In the genomic region with DNA sequence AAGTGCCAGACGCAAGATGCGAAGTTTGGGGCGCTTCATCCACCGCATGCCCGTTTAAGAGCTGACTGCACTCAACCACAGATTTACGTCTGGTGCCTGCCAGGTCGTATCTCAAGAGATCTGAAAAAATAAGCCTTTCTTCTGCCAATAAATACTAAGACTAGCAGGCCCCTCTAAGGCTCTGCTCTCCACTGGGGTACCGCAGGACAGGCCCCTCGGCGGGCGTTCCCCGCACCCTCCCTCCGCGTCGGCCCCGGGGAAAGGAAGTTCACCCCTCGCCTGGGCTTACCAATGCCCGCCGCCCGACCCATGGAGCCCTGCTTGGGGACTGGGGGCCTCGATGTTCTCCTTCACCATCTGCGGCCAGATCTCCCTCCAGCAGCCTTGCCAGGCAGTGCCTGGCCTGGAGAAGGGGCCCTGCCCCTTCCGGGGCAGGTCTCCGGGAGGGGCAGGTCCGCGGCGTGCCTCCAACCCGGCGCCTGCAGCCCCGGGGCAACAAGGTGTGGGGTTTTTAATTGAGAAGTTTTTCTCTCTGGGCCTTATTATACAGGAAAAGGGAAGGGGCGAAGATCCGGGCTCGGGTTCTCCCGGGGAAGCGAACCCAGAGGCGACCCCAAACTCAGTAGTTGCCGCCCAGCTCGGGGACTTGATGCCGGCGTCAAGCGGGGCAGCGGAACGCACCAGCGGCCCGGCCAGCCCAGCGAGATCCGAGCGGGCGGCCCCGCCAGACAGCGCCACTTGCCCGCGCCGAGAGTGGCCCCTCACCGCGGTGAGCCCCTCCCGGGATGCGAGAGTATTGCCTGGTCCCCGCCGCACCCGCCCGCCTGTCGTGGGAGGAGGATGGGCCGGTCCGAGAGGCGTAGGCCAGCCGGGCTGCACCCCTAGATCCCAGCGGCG, we compare ENCODE assay signal across 8 cellular contexts. TPM values are rescaled to one million over a fixed set of nuclear protein-coding genes. Genes with fewer than 3 reads are reported as not detected.
A peak's percentile ranks its signal among the peaks of the same experiment; 100 is the strongest.
DNase-seq lines count a peak whose midpoint lies in the region; ATAC-seq, FAIRE-seq and TF ChIP-seq lines count a peak whose summit lies in the region.

No MANE protein-coding gene starts in this region.

- no peaks in the 10 kb centered on the region for H3K27me3 ChIP-seq in CD4-positive, CD25-positive, alpha-beta regulatory T cell (ENCODE audit: control insufficient read depth, insufficient read depth, low read length)
- H3K27me3 ChIP-seq in K562 (ENCODE audit: control insufficient read depth in 2 of 2, insufficient read depth in 2 of 2, low read length in 2 of 2) (no peaks in the 10 kb centered on the region), iPS-18a (ENCODE audit: control insufficient read depth, insufficient read depth, low read length) (peaks cover 18% of the 10 kb centered on the region), smooth muscle cell (ENCODE audit: low read depth) (no peaks in the 10 kb centered on the region)

- H3K27ac Mint-ChIP-seq in CD4-positive, CD25-positive, alpha-beta regulatory T cell, result peak overlapping the region; percentile 63 to 73 (median 71)

- no TSS peak for BruUV-seq in K562 (replicated peaks; lab: Mats Ljungman, UMichigan)

- no peaks in the 10 kb centered on the region for H3K9me1 ChIP-seq in K562 (ENCODE audit: control insufficient read depth, insufficient read depth, low read length)

- POLR2A ChIA-PET in K562 (lab: Yijun Ruan, JAX), result interaction anchor here (0.7 to 1.0 kb wide), 2 partner anchors 10 to 69 kb away, joined by 3 read pairs; no protein-coding TSS in a partner anchor

- CTCF ChIA-PET in K562 (lab: Yijun Ruan, JAX; ENCODE audit: low intra/inter-chr PET ratio), result interaction anchor here (0.6 kb wide), 1 partner anchor 389 kb away, joined by 7 read pairs; no protein-coding TSS in a partner anchor

- H3K4me2 ChIP-seq in K562 (ENCODE audit: insufficient read depth, low read length) (peak overlapping the region; percentile 87), smooth muscle cell (peak overlapping the region; percentile 92)

- intact Hi-C loops in K562 (cut with micrococcal nuclease), result loop anchor here (10.0 kb wide), 3 partner anchors 58 to 368 kb away; a partner anchor contains a TSS

- peak overlapping the region; percentile 87 to 95 (median 90) for H3K4me3 Mint-ChIP-seq in CD4-positive, CD25-positive, alpha-beta regulatory T cell

- TF ChIP-seq RAD21 in K562 (CRISPR knock-in tag; conservative IDR thresholded peaks at IDR 0.05 in 1 of 2, IDR thresholded peaks at IDR 0.05 in 1 of 2), result no peak

- peak; percentile 24 to 66 (median 37) for DNase-seq in CD4-positive, CD25-positive, alpha-beta regulatory T cell
- no peak for DNase-seq in SK-N-MC (ENCODE audit: low read depth, low spot score)
- peak; percentile 56 to 75 (median 68) for DNase-seq in K562 (ENCODE audit: extremely low read depth in 1 of 4, low spot score in 3 of 4)
- no peak for DNase-seq in smooth muscle cell (lab: John Stamatoyannopoulos, UW; ENCODE audit: unreplicated experiment)
- no peak for DNase-seq in mucosa of gallbladder (ENCODE audit: low spot score)

- H3K9me3 Mint-ChIP-seq in CD4-positive, CD25-positive, alpha-beta regulatory T cell, result no peaks in the 10 kb centered on the region

- H3K79me2 ChIP-seq in K562 (ENCODE audit: control insufficient read depth, insufficient read depth, low read length) (peaks cover 42% of the 10 kb centered on the region), smooth muscle cell (ENCODE audit: low read depth) (no peaks in the 10 kb centered on the region)

- H3K4me1 Mint-ChIP-seq in CD4-positive, CD25-positive, alpha-beta regulatory T cell, result peaks cover 13 to 49% (median 40%) of the 10 kb centered on the region in 4 donors

- H3K9me3 ChIP-seq in CD4-positive, CD25-positive, alpha-beta regulatory T cell (ENCODE audit: control insufficient read depth in 2 of 2, low read length in 2 of 2), result no peaks in the 10 kb centered on the region
- H3K9me3 ChIP-seq in SK-N-MC (ENCODE audit: low read depth, low read length), result no peaks in the 10 kb centered on the region
- H3K9me3 ChIP-seq in K562 (replicated peaks; ENCODE audit: control insufficient read depth, insufficient read depth, low read depth, low read length), result no peaks in the 10 kb centered on the region
- no peaks in the 10 kb centered on the region for H3K9me3 ChIP-seq in iPS-18a (ENCODE audit: control insufficient read depth, low read depth, low read length)
- no peaks in the 10 kb centered on the region for H3K9me3 ChIP-seq in smooth muscle cell (replicated peaks; ENCODE audit: low read depth)

- H3K27me3 Mint-ChIP-seq in CD4-positive, CD25-positive, alpha-beta regulatory T cell, result peaks cover 8% of the 10 kb centered on the region

- TF ChIP-seq CTCF in K562 (IDR thresholded peaks at IDR 0.05 in 2 of 3, conservative IDR thresholded peaks at IDR 0.05 in 1 of 3; ENCODE audit: insufficient read depth in 2 of 3, low read depth in 1 of 3, low read length in 3 of 3) (no peak), smooth muscle cell (IDR thresholded peaks at IDR 0.05; ENCODE audit: borderline replicate concordance, insufficient read depth, poor library complexity, severe bottlenecking) (no peak)

- no peak for TF ChIP-seq POLR2A in K562 (conservative IDR thresholded peaks at IDR 0.05)

- no peaks in the 10 kb centered on the region for H3F3A ChIP-seq in smooth muscle cell (ENCODE audit: low read depth)

- peak overlapping the region; percentile 75 for H3K4me3 ChIP-seq in CD4-positive, CD25-positive, alpha-beta regulatory T cell (ENCODE audit: low read depth, low read length)
- H3K4me3 ChIP-seq in SK-N-MC (peak overlapping the region; percentile 91), K562 (peak overlapping the region; percentile 94), iPS-18a (ENCODE audit: low read length) (peak overlapping the region; percentile 71), smooth muscle cell (peak overlapping the region; percentile 72)

- H4K20me1 ChIP-seq in K562 (replicated peaks; ENCODE audit: control insufficient read depth, insufficient read depth, low read length), result peaks cover 6% of the 10 kb centered on the region; the same call in 1 of the 2 replicates
- H4K20me1 ChIP-seq in smooth muscle cell (ENCODE audit: low read depth), result peaks cover 2% of the 10 kb centered on the region

- peak overlapping the region; percentile 75 for H3K9ac ChIP-seq in SK-N-MC (ENCODE audit: insufficient read length)
- peak overlapping the region; percentile 71 to 93 for H3K9ac ChIP-seq in K562 (ENCODE audit: insufficient read depth in 1 of 2, low read depth in 2 of 2, low read length in 2 of 2)
- peak overlapping the region; percentile 23 for H3K9ac ChIP-seq in iPS-18a (ENCODE audit: low read length)
- peak overlapping the region; percentile 37 for H3K9ac ChIP-seq in smooth muscle cell (ENCODE audit: low read depth)

- ATAC-seq in CD4-positive, CD25-positive, alpha-beta regulatory T cell (ENCODE audit: low read depth in 2 of 2), result peak; percentile 14 to 15
- peak; percentile 38 for ATAC-seq in GM19043 (IDR thresholded peaks at IDR 0.05; ENCODE audit: low read depth, unreplicated experiment)
- peak; percentile 43 for ATAC-seq in HG03135 (IDR thresholded peaks at IDR 0.05; ENCODE audit: unreplicated experiment)
- ATAC-seq in K562, result peak; percentile 75

- peaks cover 29% of the 10 kb centered on the region for H3K4me1 ChIP-seq in CD4-positive, CD25-positive, alpha-beta regulatory T cell (ENCODE audit: control insufficient read depth, insufficient read depth, low read length, poor library complexity, severe bottlenecking)
- H3K4me1 ChIP-seq in K562 (replicated peaks in 1 of 2; ENCODE audit: control insufficient read depth in 2 of 2, insufficient read depth in 2 of 2, low read length in 2 of 2) (peaks cover 4 to 43% of the 10 kb centered on the region in 2 experiments; a peak in 4 of 5 replicates), iPS-18a (ENCODE audit: control insufficient read depth, low read depth, low read length) (peaks cover 8% of the 10 kb centered on the region), smooth muscle cell (ENCODE audit: low read depth) (peaks cover 7% of the 10 kb centered on the region)

- in situ Hi-C loops in K562 (cut with MboI), result loop anchor here (10.0 kb wide), 1 partner anchor 58 kb away; no protein-coding TSS in a partner anchor

- TF ChIP-seq EP300 in K562 (IDR thresholded peaks at IDR 0.05; ENCODE audit: low read length), result no peak

- WGBS in K562 (ENCODE audit: insufficient coverage, low coverage, missing lambda C conversion rate), result 6% methylated on average over 38 of the region's 69 CpGs
- 12% methylated on average over 37 of the region's 69 CpGs for WGBS in smooth muscle cell (ENCODE audit: low lambda C conversion rate)

- H3K27ac ChIP-seq in CD4-positive, CD25-positive, alpha-beta regulatory T cell (ENCODE audit: insufficient read depth, low read length, poor library complexity, severe bottlenecking), result peak overlapping the region; percentile 65
- H3K27ac ChIP-seq in SK-N-MC, result no peak overlapping the region
- H3K27ac ChIP-seq in K562 (ENCODE audit: extremely low read depth, low read depth, low read length), result peak overlapping the region; percentile 79; the same call in 2 of the 3 replicates
- no peak overlapping the region for H3K27ac ChIP-seq in iPS-18a (ENCODE audit: low read length)
- no peak overlapping the region for H3K27ac ChIP-seq in smooth muscle cell (ENCODE audit: low read depth)

- H3K36me3 ChIP-seq in CD4-positive, CD25-positive, alpha-beta regulatory T cell (ENCODE audit: control insufficient read depth, insufficient read depth, low read length), result no peaks in the 10 kb centered on the region
- H3K36me3 ChIP-seq in SK-N-MC (ENCODE audit: insufficient read depth, low read length), result no peaks in the 10 kb centered on the region
- 0 out of 3 replicates have a peak, but pooled peaks cover 3% of the 10 kb centered on the region for H3K36me3 ChIP-seq in K562 (ENCODE audit: control insufficient read depth, insufficient read depth, low read length)
- H3K36me3 ChIP-seq in iPS-18a (ENCODE audit: control insufficient read depth, low read depth, low read length), result no peaks in the 10 kb centered on the region
- H3K36me3 ChIP-seq in smooth muscle cell (ENCODE audit: low read depth), result no peaks in the 10 kb centered on the region

- peak overlapping the region; percentile 99 for H2AFZ ChIP-seq in K562 (ENCODE audit: low read depth, low read length)
- H2AFZ ChIP-seq in smooth muscle cell (ENCODE audit: low read depth), result peak overlapping the region; percentile 98

- peaks cover 10% of the 10 kb centered on the region for H3K36me3 Mint-ChIP-seq in CD4-positive, CD25-positive, alpha-beta regulatory T cell

- FAIRE-seq in K562 (lab: Jason Lieb, UNC), result no peak

RNA-seq across cellular contexts. Expression of a gene that starts 0.7 kb away (rescaled TPM):
- 545 TPM for total RNA-seq in CD4-positive, CD25-positive, alpha-beta regulatory T cell
- polyA plus RNA-seq in CD4-positive, CD25-positive, alpha-beta regulatory T cell, result 10 to 100 TPM in 2 of 4 donors, 1 to 10 TPM in 2; 5.1 to 14.2 (median 9.6) TPM
- 390 and 496 TPM in 2 replicates for total RNA-seq in K562 (2011; cell fraction: chromatin; rRNA removed; ENCODE audit: low replicate concordance)
- total RNA-seq in K562 (2011; cell fraction: nucleolus; rRNA removed), result 104 and 126 TPM in 2 replicates
- 172 and 193 TPM in 2 replicates for total RNA-seq in K562 (2011; cell fraction: nucleoplasm; rRNA removed)
- total RNA-seq in K562 (2014; rRNA removed), result 42.7 and 54.1 TPM in 2 replicates
- total RNA-seq in K562 (2014; rRNA removed; fragmentation: Illumina TruSeq; extraction: Trizol), result 45.5 and 53.2 TPM in 2 replicates
- total RNA-seq in K562 (2015; rRNA removed; fragmentation: Illumina TruSeq; extraction: Trizol), result 33.8 TPM in 2 replicates
- 65.3 and 79.5 TPM in 2 replicates for total RNA-seq in K562 (2021)
- 120 and 133 TPM in 2 replicates for polyA plus RNA-seq in K562 (2011; rRNA removed)
- 20.2 and 43.3 TPM in 2 replicates for polyA plus RNA-seq in K562 (2011; cell fraction: cytosol; rRNA removed)
- polyA plus RNA-seq in K562 (2011; cell fraction: nucleus; rRNA removed), result 403 and 445 TPM in 2 replicates
- 46.7 and 119 TPM in 2 replicates for polyA plus RNA-seq in K562 (2012)
- 63.1 and 84.4 TPM in 2 replicates for polyA plus RNA-seq in K562 (2014; fragmentation: Illumina TruSeq; extraction: Trizol)
- polyA plus RNA-seq in K562 (2014; fragmentation: Nextera tagmentation; extraction: Ambion mirVana), result 10 to 100 TPM in 1 of 2 experiments, 1 to 10 TPM in 1; 7.9 to 10.2 TPM
- 166 and 236 TPM in 2 replicates for polyA plus RNA-seq in K562 (2014; rRNA removed)
- 15.1 and 27.9 TPM in 2 replicates for polyA minus RNA-seq in K562 (2011; rRNA and poly(A)+ RNA removed)
- polyA minus RNA-seq in K562 (2011; cell fraction: cytosol; rRNA and poly(A)+ RNA removed), result 7.1 and 13.0 TPM in 2 replicates
- polyA minus RNA-seq in K562 (2011; cell fraction: nucleus; rRNA and poly(A)+ RNA removed), result 54.5 and 77.9 TPM in 2 replicates
- 31.4 and 40.3 TPM in 2 replicates for total RNA-seq in smooth muscle cell
- 23.0 and 43.3 TPM in 2 replicates for polyA plus RNA-seq in smooth muscle cell
- total RNA-seq in mucosa of gallbladder, result 47.2 TPM

Comparison
In these comparisons a context has a peak if more than half of its experiments do, and no peak if none do; other contexts are left out.
1. ATAC-seq: peak in every context shown above with its lines; median percentile 75 in K562; 43 in HG03135; 38 in GM19043; 14 in CD4-positive, CD25-positive, alpha-beta regulatory T cell.
2. DNase-seq: peak in CD4-positive, CD25-positive, alpha-beta regulatory T cell (3 of 3) and K562 (4 of 4); none in SK-N-MC (single experiment), smooth muscle cell (single experiment) and mucosa of gallbladder (single experiment).
3. H3K27ac ChIP-seq: peak in CD4-positive, CD25-positive, alpha-beta regulatory T cell (single experiment) and K562 (single experiment); none in SK-N-MC (single experiment), iPS-18a (single experiment) and smooth muscle cell (single experiment).
4. H3K9ac ChIP-seq: peak in every context shown above with its lines; median percentile 82 in K562; 75 in SK-N-MC; 37 in smooth muscle cell; 23 in iPS-18a.
5. Peak in every context shown above with its lines, with median percentiles within 50 percentile points of each other: H3K4me3 ChIP-seq.